ENCODE assay signal across 1 cellular context in genomic region chr16:89344846-89345577, GRCh38.
A peak's percentile ranks its signal among the peaks of the same experiment; 100 is the strongest.
TF ChIP-seq lines count a peak whose summit lies in the region.

No MANE protein-coding gene starts in this region.

TF ChIP-seq in HepG2, 621 proteins besides CTCF, POLR2A, EP300 and RAD21 (continued from another document):
- no peak for TF ChIP-seq ZBTB40 (IDR thresholded peaks at IDR 0.05)
- 0 out of 2 replicates have a peak, but pooled peaks have one; percentile 8 for TF ChIP-seq ZBTB40 (CRISPR knock-in tag; IDR thresholded peaks at IDR 0.05)
- TF ChIP-seq SIN3A (IDR thresholded peaks at IDR 0.05; ENCODE audit: borderline replicate concordance, low read depth, low read length): peak; percentile 12; the same call in 1 of the 2 replicates
- TF ChIP-seq PATZ1 (CRISPR knock-in tag; IDR thresholded peaks at IDR 0.05): 0 out of 2 replicates have a peak, but pooled peaks have one; percentile 11
- no peak for TF ChIP-seq ZBTB46 (CRISPR knock-in tag; IDR thresholded peaks at IDR 0.05; ENCODE audit: borderline replicate concordance)
- TF ChIP-seq MYC (CRISPR knock-in tag; IDR thresholded peaks at IDR 0.05; ENCODE audit: borderline replicate concordance): no peak
- no peak for TF ChIP-seq ELF3 (CRISPR knock-in tag; IDR thresholded peaks at IDR 0.05)
- peak; percentile 60; the same call in 1 of the 2 replicates for TF ChIP-seq ZBTB38 (CRISPR knock-in tag; IDR thresholded peaks at IDR 0.05)
- no peak for TF ChIP-seq ZBTB43 (CRISPR knock-in tag; conservative IDR thresholded peaks at IDR 0.05)
- TF ChIP-seq ZSCAN25 (CRISPR knock-in tag; IDR thresholded peaks at IDR 0.05): 0 out of 2 replicates have a peak, but pooled peaks have one; percentile 8
- 0 out of 2 replicates have a peak, but pooled peaks have one; percentile 2 for TF ChIP-seq SOX5 (CRISPR knock-in tag; IDR thresholded peaks at IDR 0.05; ENCODE audit: borderline replicate concordance)
